Comparison of ENCODE assay signal across 11 cellular contexts in genomic region chr1:21278898-21279819, GRCh38. TPM values are rescaled to one million over a fixed set of nuclear protein-coding genes. Genes with fewer than 3 reads are reported as not detected.
DNase-seq lines count a peak whose midpoint lies in the region; ATAC-seq and TF ChIP-seq lines count a peak whose summit lies in the region.
"Had no signal": no experiment of that assay in that cellular context is flagged by ENCODE, and none has a peak within 500 bp of the region (broad histone marks: within the 10 kb centered on the region; RNA-seq: fewer than 3 reads in every experiment).

No MANE protein-coding gene starts in this region.

- TF ChIP-seq CTCF in breast epithelium (IDR thresholded peaks at IDR 0.05) (no peak), mammary epithelial cell (conservative IDR thresholded peaks at IDR 0.05 in 1 of 2, IDR thresholded peaks at IDR 0.05 in 1 of 2; ENCODE audit: extremely low read depth in 1 of 2, insufficient read depth in 1 of 2, low read depth in 1 of 2, low read length in 2 of 2) (no peak), natural killer cell (IDR thresholded peaks at IDR 0.05) (no peak), upper lobe of right lung (IDR thresholded peaks at IDR 0.05) (no peak)

- dilution Hi-C loops in mammary epithelial cell (cut with HindIII; ENCODE audit: low sequenced_read_pairs), result no loop called here

- H3K4me1 ChIP-seq in breast epithelium (peaks cover 2 to 11% of the 10 kb centered on the region in 2 donors), mammary epithelial cell (ENCODE audit: insufficient read depth, low read length) (peaks cover 5% of the 10 kb centered on the region), upper lobe of right lung (peaks cover 41% of the 10 kb centered on the region)
- peaks cover 48% of the 10 kb centered on the region for H3K4me1 ChIP-seq in effector memory CD4-positive, alpha-beta T cell (ENCODE audit: control insufficient read depth, insufficient read depth, low read length, poor library complexity, severe bottlenecking)

- CTCF ChIA-PET in mammary epithelial cell (lab: Charles Lee; ENCODE audit: low non-redundant PET), result interaction anchor here (0.6 kb wide), 1 partner anchor 44 kb away, joined by 3 read pairs; no protein-coding TSS in a partner anchor

- no peaks in the 10 kb centered on the region for H3K9me3 ChIP-seq in breast epithelium
- H3K9me3 ChIP-seq in mammary epithelial cell (replicated peaks; ENCODE audit: insufficient read depth, low read length), result no peaks in the 10 kb centered on the region
- no peaks in the 10 kb centered on the region for H3K9me3 ChIP-seq in effector memory CD4-positive, alpha-beta T cell (ENCODE audit: control insufficient read depth, low read length)
- H3K9me3 ChIP-seq in upper lobe of right lung, result no peaks in the 10 kb centered on the region

- in situ Hi-C loops in mammary epithelial cell (cut with MboI; ENCODE audit: low sequenced_read_pairs in 2 of 2), result no loop called here

- peaks cover 0 to 11% of the 10 kb centered on the region in 2 donors for H3K27me3 Mint-ChIP-seq in natural killer cell (ENCODE audit: low read depth in 2 of 2)

- H4K20me1 ChIP-seq in mammary epithelial cell (ENCODE audit: insufficient read depth, low read length), result no peaks in the 10 kb centered on the region

- no peaks in the 10 kb centered on the region for H3K36me3 Mint-ChIP-seq in natural killer cell

- peaks cover 3% of the 10 kb centered on the region for H3K79me2 ChIP-seq in mammary epithelial cell (ENCODE audit: insufficient read depth, low read length)

- no peaks in the 10 kb centered on the region for H3K36me3 ChIP-seq in breast epithelium
- peaks cover 2% of the 10 kb centered on the region for H3K36me3 ChIP-seq in mammary epithelial cell (ENCODE audit: insufficient read depth, low read length)
- H3K36me3 ChIP-seq in effector memory CD4-positive, alpha-beta T cell (ENCODE audit: control insufficient read depth, insufficient read depth, low read length), result peaks cover 23% of the 10 kb centered on the region
- no peaks in the 10 kb centered on the region for H3K36me3 ChIP-seq in upper lobe of right lung

- H3K4me3 ChIP-seq in breast epithelium (peak overlapping the region; percentile 18 to 31 (median 30)), mammary epithelial cell (replicated peaks in 1 of 3; ENCODE audit: insufficient read depth in 1 of 3, low read depth in 2 of 3, low read length in 3 of 3) (no peak overlapping the region), upper lobe of right lung (peak overlapping the region; percentile 42)
- H3K4me3 ChIP-seq in effector memory CD4-positive, alpha-beta T cell (ENCODE audit: insufficient read depth, low read depth, low read length, poor library complexity, severe bottlenecking), result peak overlapping the region; percentile 28

- 97% methylated on average over 15 of the region's 25 CpGs for WGBS in mammary epithelial cell (ENCODE audit: low coverage, missing lambda C conversion rate)

- H2AFZ ChIP-seq in mammary epithelial cell (ENCODE audit: low read depth, low read length), result no peak overlapping the region

- intact Hi-C loops in breast epithelium (cut with DNase I; ENCODE audit: low total_unique reads), result no loop called here
- intact Hi-C loops in mammary epithelial cell (cut with micrococcal nuclease), result no loop called here
- intact Hi-C loops in natural killer cell (cut with micrococcal nuclease), result loop anchor here (1.0 to 2.0 kb wide), 2 partner anchors 15 to 56 kb away; no protein-coding TSS in a partner anchor
- intact Hi-C loops in upper lobe of right lung (cut with DNase I), result no loop called here

- ATAC-seq in natural killer cell (peak; percentile 89 to 95 (median 89)), upper lobe of right lung (peak; percentile 17), HG03520 (IDR thresholded peaks at IDR 0.05; ENCODE audit: unreplicated experiment) (no peak), GM21367 (IDR thresholded peaks at IDR 0.05; ENCODE audit: unreplicated experiment) (no peak)
- ATAC-seq: foreskin keratinocyte had no signal

- H3K4me1 Mint-ChIP-seq in natural killer cell, result peaks cover 42 to 49% of the 10 kb centered on the region in 2 donors

- DNase-seq in breast epithelium (ENCODE audit: low spot score in 2 of 2), result no peak
- DNase-seq in mammary epithelial cell, result no peak
- no peak for DNase-seq in effector memory CD4-positive, alpha-beta T cell
- peak; percentile 55 for DNase-seq in natural killer cell
- no peak for DNase-seq in upper lobe of right lung
- DNase-seq in DMS79 (lab: John Stamatoyannopoulos, UW), result no peak
- DNase-seq: activated CD4-positive, alpha-beta T cell treated with anti-CD3 and anti-CD28 coated beads for 1 hour; foreskin keratinocyte; stimulated activated CD4-positive, alpha-beta T cell treated with anti-CD3 and anti-CD28 coated beads, Interleukin-4, amount 100 ng/mL, for 1 hour had no signal

- H3K27ac ChIP-seq in breast epithelium (peak overlapping the region; percentile 81 to 86), mammary epithelial cell (ENCODE audit: insufficient read depth, low read depth, low read length) (no peak overlapping the region), upper lobe of right lung (peak overlapping the region; percentile 93)
- peak overlapping the region; percentile 59 for H3K27ac ChIP-seq in effector memory CD4-positive, alpha-beta T cell (ENCODE audit: insufficient read depth, low read length, poor library complexity, severe bottlenecking)
- H3K27ac ChIP-seq: foreskin keratinocyte had no signal

- H3K9ac ChIP-seq in mammary epithelial cell (ENCODE audit: insufficient read depth, low read length), result no peak overlapping the region

- no peaks in the 10 kb centered on the region for H3K9me3 Mint-ChIP-seq in natural killer cell

- TF ChIP-seq POLR2A in breast epithelium (IDR thresholded peaks at IDR 0.05), result no peak

- BruUV-seq in mammary epithelial cell (replicated peaks; lab: Mats Ljungman, UMichigan), result no TSS peak

- peak overlapping the region; percentile 64 to 73 for H3K27ac Mint-ChIP-seq in natural killer cell

- H3K4me3 Mint-ChIP-seq in natural killer cell, result peak overlapping the region; percentile 72

- no peak overlapping the region for H3K4me2 ChIP-seq in mammary epithelial cell (ENCODE audit: insufficient read depth, low read depth, low read length)

- H3K27me3 ChIP-seq in breast epithelium, result no peaks in the 10 kb centered on the region
- no peaks in the 10 kb centered on the region for H3K27me3 ChIP-seq in mammary epithelial cell (ENCODE audit: insufficient read depth, low read length)
- no peaks in the 10 kb centered on the region for H3K27me3 ChIP-seq in effector memory CD4-positive, alpha-beta T cell (replicated peaks; ENCODE audit: control insufficient read depth, insufficient read depth, low read length, poor library complexity, severe bottlenecking)
- no peaks in the 10 kb centered on the region for H3K27me3 ChIP-seq in upper lobe of right lung
- H3K27me3 ChIP-seq: foreskin keratinocyte had no signal

RNA-seq across cellular contexts. Expression of gene ECE1, which starts 11.1 kb away (rescaled TPM):
- 100 to 1,000 TPM in 2 of 3 donors, 10 to 100 TPM in 1; 62.6 to 121 (median 112) TPM for total RNA-seq in breast epithelium
- 100 to 1,000 TPM in 1 of 2 donors, 10 to 100 TPM in 1; 86.3 to 153 TPM for total RNA-seq in mammary epithelial cell
- polyA plus RNA-seq in mammary epithelial cell, result 65.7 TPM
- polyA minus RNA-seq in mammary epithelial cell, result 75.5 TPM
- 10 to 100 TPM; 47.2 to 70.1 (median 50.7) TPM for total RNA-seq in natural killer cell
- 108 TPM for total RNA-seq in upper lobe of right lung

Comparison
In these comparisons a context has a peak if more than half of its experiments do, and no peak if none do; other contexts are left out.
1. H3K4me3 ChIP-seq: peak in breast epithelium (3 of 3), effector memory CD4-positive, alpha-beta T cell (single experiment) and upper lobe of right lung (single experiment); none in mammary epithelial cell (0 of 3).
2. ATAC-seq: peak in natural killer cell (3 of 3) and upper lobe of right lung (single experiment); none in HG03520 (single experiment) and GM21367 (single experiment).